ENCODE assay signal across 13 cellular contexts in genomic region chr5:50717615-50718014, GRCh38. TPM values are rescaled to one million over a fixed set of nuclear protein-coding genes. Genes with fewer than 3 reads are reported as not detected.
A peak's percentile ranks its signal among the peaks of the same experiment; 100 is the strongest.
DNase-seq lines count a peak whose midpoint lies in the region; ATAC-seq and TF ChIP-seq lines count a peak whose summit lies in the region.
"Had no signal": no experiment of that assay in that cellular context is flagged by ENCODE, and none has a peak within 500 bp of the region (broad histone marks: within the 10 kb centered on the region; RNA-seq: fewer than 3 reads in every experiment).

No MANE protein-coding gene starts in this region.

- TF ChIP-seq CTCF in OCI-LY3 (IDR thresholded peaks at IDR 0.05; ENCODE audit: low read depth, low read length) (no peak), natural killer cell (IDR thresholded peaks at IDR 0.05) (no peak), ovary (IDR thresholded peaks at IDR 0.05) (no peak), PC-3 (conservative IDR thresholded peaks at IDR 0.05; ENCODE audit: low read depth, low read length) (no peak)

- intact Hi-C loops in natural killer cell (cut with micrococcal nuclease) (no loop called here), ovary (cut with DNase I) (no loop called here), PC-3 (cut with micrococcal nuclease) (no loop called here)

- H3K4me3 ChIP-seq in OCI-LY3 (ENCODE audit: low read length) = no peak overlapping the region
- H3K4me3 ChIP-seq in ovary = no peak overlapping the region
- H3K4me3 ChIP-seq in PC-3 (ENCODE audit: low read length) = no peak overlapping the region
- H3K4me3 ChIP-seq: lung had no signal

- no TSS peak for BruUV-seq in PC-3 (replicated peaks; lab: Mats Ljungman, UMichigan)

- no peak for TF ChIP-seq POLR2A in ovary (IDR thresholded peaks at IDR 0.05)

- H3K4me1 ChIP-seq in OCI-LY3 (ENCODE audit: low read length) (peaks cover 8% of the 10 kb centered on the region), ovary (ENCODE audit: insufficient read depth) (no peaks in the 10 kb centered on the region), PC-3 (ENCODE audit: insufficient read depth, low read length) (no peaks in the 10 kb centered on the region)

- H3K27ac Mint-ChIP-seq in natural killer cell = peak overlapping the region; percentile 84 to 89

- H3K9ac ChIP-seq in OCI-LY3 (ENCODE audit: low read length) (no peak overlapping the region), PC-3 (ENCODE audit: low read length) (no peak overlapping the region)

- H3K36me3 Mint-ChIP-seq in natural killer cell = no peaks in the 10 kb centered on the region

- H3K27ac ChIP-seq in OCI-LY3 (ENCODE audit: low read length) (no peak overlapping the region), ovary (no peak overlapping the region), PC-3 (ENCODE audit: low read length) (no peak overlapping the region)

- DNase-seq in natural killer cell (no peak), ovary (no peak), PC-3 (no peak), dermis blood vessel endothelial cell (no peak)
- DNase-seq: activated CD4-positive, alpha-beta T cell treated with anti-CD3 and anti-CD28 coated beads for 1 hour; anterior cingulate cortex; IMR-90; NCI-H82 had no signal

- no peaks in the 10 kb centered on the region for H4K20me1 ChIP-seq in OCI-LY3 (ENCODE audit: insufficient read depth, low read length)
- no peaks in the 10 kb centered on the region for H4K20me1 ChIP-seq in PC-3 (ENCODE audit: low read length)

- H3K36me3 ChIP-seq in OCI-LY3 (replicated peaks; ENCODE audit: low read depth, low read length) = no peaks in the 10 kb centered on the region
- no peaks in the 10 kb centered on the region for H3K36me3 ChIP-seq in ovary
- no peaks in the 10 kb centered on the region for H3K36me3 ChIP-seq in PC-3 (ENCODE audit: low read depth, low read length)

- no peaks in the 10 kb centered on the region for H3K27me3 Mint-ChIP-seq in natural killer cell (ENCODE audit: low read depth in 2 of 2)

- WGBS in ovary, 3 donors = 86 to 87% (median 86%) methylated on average over 2 of the region's 2 CpGs

- CTCF ChIA-PET in PC-3 (lab: Charles Lee) = no interaction called here

- peaks cover 85 to 89% of the 10 kb centered on the region in 2 donors for H3K4me1 Mint-ChIP-seq in natural killer cell

- peak overlapping the region; percentile 56 for H3K4me3 Mint-ChIP-seq in natural killer cell

- H3K27me3 ChIP-seq in OCI-LY3 (ENCODE audit: low read depth, low read length) (no peaks in the 10 kb centered on the region), ovary (no peaks in the 10 kb centered on the region), PC-3 (ENCODE audit: low read length) (no peaks in the 10 kb centered on the region)

- 0 out of 2 replicates have a peak overlapping the region, but pooled peaks have one; percentile 15 for H3K4me2 ChIP-seq in OCI-LY3 (ENCODE audit: low read length)
- H3K4me2 ChIP-seq in PC-3 (ENCODE audit: low read length) = no peak overlapping the region

- H3K9me3 ChIP-seq in OCI-LY3 (ENCODE audit: insufficient read depth, low read length) = no peaks in the 10 kb centered on the region
- no peaks in the 10 kb centered on the region for H3K9me3 ChIP-seq in ovary
- H3K9me3 ChIP-seq in PC-3 (ENCODE audit: low read length) = no peaks in the 10 kb centered on the region

- no peak for TF ChIP-seq EP300 in ovary (IDR thresholded peaks at IDR 0.05)

- H3K9me3 Mint-ChIP-seq in natural killer cell = no peaks in the 10 kb centered on the region

- no peaks in the 10 kb centered on the region for H3F3A ChIP-seq in PC-3 (ENCODE audit: low read length, unreplicated experiment)

- no peak overlapping the region for H2AFZ ChIP-seq in OCI-LY3 (ENCODE audit: low read depth, low read length)
- no peak overlapping the region for H2AFZ ChIP-seq in PC-3 (ENCODE audit: low read length)

- no peaks in the 10 kb centered on the region for H3K9me2 ChIP-seq in PC-3 (replicated peaks; ENCODE audit: low read length)

- POLR2A ChIA-PET in PC-3 (lab: Charles Lee; ENCODE audit: unreplicated experiment) = no interaction called here

- ATAC-seq in GM18907 (IDR thresholded peaks at IDR 0.05; ENCODE audit: unreplicated experiment) (peak; percentile 76), HG02798 (IDR thresholded peaks at IDR 0.05; ENCODE audit: poor library complexity, unreplicated experiment) (peak; percentile 51), natural killer cell (no peak), PC-3 (no peak), GM19455 (IDR thresholded peaks at IDR 0.05; ENCODE audit: unreplicated experiment) (no peak)

- peaks cover 3% of the 10 kb centered on the region; the same call in 1 of the 2 replicates for H3K79me2 ChIP-seq in OCI-LY3 (ENCODE audit: low read length)
- H3K79me2 ChIP-seq in PC-3 (ENCODE audit: low read length) = no peaks in the 10 kb centered on the region

RNA-seq across cellular contexts. Expression of gene PARP8, which starts 51.2 kb away (rescaled TPM):
- total RNA-seq in natural killer cell (100 to 1,000 TPM; 359 to 395 (median 372) TPM), ovary (10 to 100 TPM; 11.2 to 21.4 (median 18.4) TPM), PC-3 (2014; rRNA removed) (0.07 and 0.69 TPM in 2 replicates), dermis blood vessel endothelial cell (0.42 and 0.51 TPM in 2 replicates)
- 10 to 100 TPM in 1 of 2 donors, 1 to 10 TPM in 1; 4.4 to 19.8 TPM for polyA plus RNA-seq in ovary

Comparison
In these comparisons a context has a peak if more than half of its experiments do, and no peak if none do; other contexts are left out.
1. ATAC-seq: peak in GM18907 (single experiment) and HG02798 (single experiment); none in natural killer cell (0 of 3), PC-3 (single experiment) and GM19455 (single experiment).
2. RNA of gene PARP8, which starts 51.2 kb away (total RNA-seq): 359 to 395 TPM in natural killer cell; 11.2 to 21.4 TPM in ovary, 0.42 to 0.51 TPM in dermis blood vessel endothelial cell and 0.07 to 0.69 TPM in PC-3; every median in the first group is over 10 times any median in the second.